ENCODE assay signal across 8 cellular contexts in the genomic region with DNA sequence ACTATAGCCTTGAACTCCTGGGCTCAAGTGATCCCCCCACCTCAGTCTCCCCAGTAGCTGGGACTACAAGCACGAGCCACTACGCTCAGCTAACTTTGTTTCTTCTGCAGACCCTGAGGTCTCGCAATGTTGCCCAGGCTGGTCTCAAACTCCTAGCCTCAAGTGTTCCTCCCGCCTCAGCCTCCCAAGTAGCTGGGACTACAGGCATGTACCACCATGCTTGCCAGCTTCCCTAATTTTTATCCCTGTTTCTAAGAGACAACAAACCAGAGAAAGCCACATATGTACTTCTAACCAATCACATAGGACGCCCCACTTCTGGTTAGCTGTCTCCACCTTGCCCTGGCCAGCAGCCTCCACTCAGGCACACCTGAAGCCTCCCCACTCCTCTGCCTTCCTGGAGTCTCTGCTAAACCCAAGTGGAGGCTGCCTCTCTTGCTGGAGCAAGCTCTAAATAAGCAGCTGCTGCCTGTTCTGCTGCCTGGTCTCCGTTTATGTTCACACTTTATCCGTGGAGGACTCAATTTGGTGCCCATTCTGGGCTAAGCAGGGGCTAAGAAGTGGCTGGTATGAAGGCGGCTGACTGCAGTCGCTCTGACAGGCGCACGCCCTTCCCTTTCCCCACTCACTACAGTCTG. TPM values are rescaled to one million over a fixed set of nuclear protein-coding genes. Genes with fewer than 3 reads are reported as not detected.
DNase-seq lines count a peak whose midpoint lies in the region; ATAC-seq and TF ChIP-seq lines count a peak whose summit lies in the region.

No MANE protein-coding gene starts in this region.

- no peaks in the 10 kb centered on the region for H3K9me3 ChIP-seq in CD4-positive, alpha-beta T cell (ENCODE audit: control insufficient read depth, low read length)
- no peaks in the 10 kb centered on the region for H3K9me3 ChIP-seq in esophagus squamous epithelium
- H3K9me3 ChIP-seq in gastrocnemius medialis, result no peaks in the 10 kb centered on the region

- no peaks in the 10 kb centered on the region for H3K27me3 Mint-ChIP-seq in CD4-positive, alpha-beta T cell
- H3K27me3 Mint-ChIP-seq in activated CD4-positive, alpha-beta memory T cell treated with anti-CD3 and anti-CD28 coated beads for 36 hours, result no peaks in the 10 kb centered on the region

- in situ Hi-C loops in gastrocnemius medialis (cut with MboI; ENCODE audit: low sequenced_read_pairs in 4 of 4), result loop anchor here in 1 of 4 donors (25.0 kb wide), 1 partner anchor 118 kb away; no protein-coding TSS in a partner anchor

- H3K36me3 ChIP-seq in esophagus squamous epithelium (no peaks in the 10 kb centered on the region), gastrocnemius medialis (no peaks in the 10 kb centered on the region)

- H3K27me3 ChIP-seq in CD4-positive, alpha-beta T cell (ENCODE audit: control insufficient read depth, insufficient read depth, low read length), result no peaks in the 10 kb centered on the region
- H3K27me3 ChIP-seq in esophagus squamous epithelium (no peaks in the 10 kb centered on the region), gastrocnemius medialis (no peaks in the 10 kb centered on the region)

- intact Hi-C loops in CD4-positive, alpha-beta T cell (cut with DNase I, micrococcal nuclease), result no loop called here
- intact Hi-C loops in activated CD4-positive, alpha-beta memory T cell treated with anti-CD3 and anti-CD28 coated beads for 36 hours (cut with micrococcal nuclease), result no loop called here
- intact Hi-C loops in esophagus squamous epithelium (cut with DNase I) (no loop called here), gastrocnemius medialis (cut with DNase I; ENCODE audit: low total_unique reads) (no loop called here)

- TF ChIP-seq CTCF in CD4-positive, alpha-beta T cell (IDR thresholded peaks at IDR 0.05), result no peak
- TF ChIP-seq CTCF in esophagus squamous epithelium (IDR thresholded peaks at IDR 0.05) (no peak), gastrocnemius medialis (IDR thresholded peaks at IDR 0.05 in 4 of 5, conservative IDR thresholded peaks at IDR 0.05 in 1 of 5) (no peak)

- H3K36me3 Mint-ChIP-seq in CD4-positive, alpha-beta T cell (ENCODE audit: low read depth), result peaks cover 28% of the 10 kb centered on the region
- peaks cover 26% of the 10 kb centered on the region for H3K36me3 Mint-ChIP-seq in activated CD4-positive, alpha-beta memory T cell treated with anti-CD3 and anti-CD28 coated beads for 36 hours

- WGBS in esophagus squamous epithelium, 2 donors, result 91 to 97% methylated on average over 10 to 11 of the region's 11 CpGs

- no peak for TF ChIP-seq POLR2A in esophagus squamous epithelium (IDR thresholded peaks at IDR 0.05)
- TF ChIP-seq POLR2A in gastrocnemius medialis (IDR thresholded peaks at IDR 0.05), result no peak

- H3K4me1 ChIP-seq in esophagus squamous epithelium, result peaks cover 25 to 73% (median 52%) of the 10 kb centered on the region in 3 donors
- peaks cover 31 to 39% of the 10 kb centered on the region in 2 donors for H3K4me1 ChIP-seq in gastrocnemius medialis

- peak overlapping the region; percentile 4 for H3K4me3 Mint-ChIP-seq in CD4-positive, alpha-beta T cell
- H3K4me3 Mint-ChIP-seq in activated CD4-positive, alpha-beta memory T cell treated with anti-CD3 and anti-CD28 coated beads for 36 hours, result no peak overlapping the region

- H3K4me1 Mint-ChIP-seq in CD4-positive, alpha-beta T cell (ENCODE audit: low read depth), result peaks cover 77% of the 10 kb centered on the region
- peaks cover 76% of the 10 kb centered on the region for H3K4me1 Mint-ChIP-seq in activated CD4-positive, alpha-beta memory T cell treated with anti-CD3 and anti-CD28 coated beads for 36 hours (ENCODE audit: low read depth)

- H3K27ac Mint-ChIP-seq in CD4-positive, alpha-beta T cell, result peak overlapping the region; percentile 86
- H3K27ac Mint-ChIP-seq in activated CD4-positive, alpha-beta memory T cell treated with anti-CD3 and anti-CD28 coated beads for 36 hours, result peak overlapping the region; percentile 40

- POLR2A ChIA-PET in CD4-positive, alpha-beta T cell (lab: Charles Lee), result interaction anchor here (0.6 to 1.9 kb wide), 6 partner anchors 9 to 124 kb away, joined by 3 to 8 read pairs (median 4); partner anchors contain the start of gene KDM8
- POLR2A ChIA-PET in activated CD4-positive, alpha-beta memory T cell treated with anti-CD3 and anti-CD28 coated beads for 36 hours (lab: Charles Lee), result interaction anchor here (0.7 kb wide), 1 partner anchor 71 kb away, joined by 3 read pairs; no protein-coding TSS in a partner anchor

- H3K27ac ChIP-seq in CD4-positive, alpha-beta T cell (ENCODE audit: low read depth, low read length), result no peak overlapping the region
- peak overlapping the region; percentile 28 to 83 (median 81) for H3K27ac ChIP-seq in esophagus squamous epithelium
- peak overlapping the region; percentile 39 to 65 (median 56) for H3K27ac ChIP-seq in gastrocnemius medialis

- H3K4me3 ChIP-seq in esophagus squamous epithelium (no peak overlapping the region), gastrocnemius medialis (no peak overlapping the region)

- no peak for DNase-seq in CD4-positive, alpha-beta T cell
- DNase-seq in activated CD4-positive, alpha-beta memory T cell treated with anti-CD3 and anti-CD28 coated beads for 36 hours, result peak; percentile 8
- DNase-seq in esophagus squamous epithelium (lab: John Stamatoyannopoulos, UW) (no peak), gastrocnemius medialis (no peak), iPS-NIHi7 (ENCODE audit: extremely low spot score) (no peak), NCI-H1417 (lab: John Stamatoyannopoulos, UW) (no peak)

- ATAC-seq in CD4-positive, alpha-beta T cell (ENCODE audit: poor library complexity), result no peak
- ATAC-seq in gastrocnemius medialis (no peak), GM18870 (IDR thresholded peaks at IDR 0.05; ENCODE audit: unreplicated experiment) (no peak), GM18858 (IDR thresholded peaks at IDR 0.05; ENCODE audit: unreplicated experiment) (no peak)

- H3K9me3 Mint-ChIP-seq in CD4-positive, alpha-beta T cell, result no peaks in the 10 kb centered on the region
- no peaks in the 10 kb centered on the region for H3K9me3 Mint-ChIP-seq in activated CD4-positive, alpha-beta memory T cell treated with anti-CD3 and anti-CD28 coated beads for 36 hours

- CTCF ChIA-PET in CD4-positive, alpha-beta T cell (lab: Charles Lee), result interaction anchor here (1.4 kb wide), 1 partner anchor 9 kb away, joined by 7 read pairs; no protein-coding TSS in a partner anchor
- CTCF ChIA-PET in activated CD4-positive, alpha-beta memory T cell treated with anti-CD3 and anti-CD28 coated beads for 36 hours (lab: Charles Lee), result interaction anchor here (0.8 to 3.7 kb wide), 2 partner anchors 9 to 12 kb away, joined by 3 to 26 read pairs; no protein-coding TSS in a partner anchor

RNA-seq across cellular contexts. Expression of gene NSMCE1, which starts 24.7 kb away (rescaled TPM):
- 10 to 100 TPM; 31.9 to 33.9 TPM for total RNA-seq in CD4-positive, alpha-beta T cell
- 100 to 1,000 TPM; 120 to 121 TPM for total RNA-seq in activated CD4-positive, alpha-beta memory T cell treated with anti-CD3 and anti-CD28 coated beads for 36 hours
- 10 to 100 TPM; 22.4 to 92.4 (median 29.5) TPM for total RNA-seq in esophagus squamous epithelium
- total RNA-seq in gastrocnemius medialis, result 10 to 100 TPM; 20.2 to 29.1 (median 22.0) TPM

RNA-seq across cellular contexts. Expression of gene KDM8, which starts 40.5 kb away (rescaled TPM):
- total RNA-seq in CD4-positive, alpha-beta T cell, result 10 to 100 TPM; 15.1 to 17.3 TPM
- 1 to 10 TPM; 8.7 to 9.7 TPM for total RNA-seq in activated CD4-positive, alpha-beta memory T cell treated with anti-CD3 and anti-CD28 coated beads for 36 hours
- 1 to 10 TPM in 3 of 4 donors, under 1 TPM in 1; 0.56 to 4.4 (median 2.5) TPM for total RNA-seq in esophagus squamous epithelium
- 1 to 10 TPM; 3.2 to 6.3 (median 5.1) TPM for total RNA-seq in gastrocnemius medialis
